28 cellular contexts compared by ENCODE assay signal in genomic region chr2:44967056-44967455, GRCh38. TPM values are rescaled to one million over a fixed set of nuclear protein-coding genes. Genes with fewer than 3 reads are reported as not detected.
DNase-seq lines count a peak whose midpoint lies in the region; ATAC-seq, FAIRE-seq and TF ChIP-seq lines count a peak whose summit lies in the region.
"Had no signal": no experiment of that assay in that cellular context is flagged by ENCODE, and none has a peak within 500 bp of the region (broad histone marks: within the 10 kb centered on the region; RNA-seq: fewer than 3 reads in every experiment).

No MANE protein-coding gene starts in this region.

- TF ChIP-seq CTCF in SK-N-SH (IDR thresholded peaks at IDR 0.05) (no peak), HEK293 (tag by site-specific recombination; IDR thresholded peaks at IDR 0.05) (no peak)

- H3K9me3 ChIP-seq in SK-N-SH, result no peaks in the 10 kb centered on the region
- no peaks in the 10 kb centered on the region for H3K9me3 ChIP-seq in HEK293 (ENCODE audit: control insufficient read depth, insufficient read depth, low read depth, low read length)
- H3K9me3 ChIP-seq in small intestine (ENCODE audit: control insufficient read depth, low read depth), result no peaks in the 10 kb centered on the region
- H3K9me3 ChIP-seq: BE2C, BLaER1 had no signal

- H3K27ac ChIP-seq in SK-N-SH (ENCODE audit: low read depth in 2 of 2, low read length in 1 of 2) (no peak overlapping the region), HEK293 (ENCODE audit: extremely low read depth, low read depth, low read length) (no peak overlapping the region), small intestine (ENCODE audit: low read depth in 1 of 2, low read length in 1 of 2) (no peak overlapping the region)
- H3K27ac ChIP-seq: 22Rv1, BLaER1 had no signal

- no peak for FAIRE-seq in small intestine (lab: Jason Lieb, UNC)
- FAIRE-seq: GM12878, GM12892, GM19239 had no signal

- no peaks in the 10 kb centered on the region for H3K79me2 ChIP-seq in SK-N-SH (ENCODE audit: insufficient read depth)

- H2AFZ ChIP-seq in SK-N-SH (ENCODE audit: low read depth), result no peak overlapping the region

- ATAC-seq in SK-N-SH treated with all-trans-retinoic acid at 6 μM for 48 hours, result no peak
- ATAC-seq: GM12878 had no signal

- no peak overlapping the region for H3K9ac ChIP-seq in SK-N-SH
- H3K9ac ChIP-seq: BLaER1 had no signal

- no peaks in the 10 kb centered on the region for H3K9me2 ChIP-seq in SK-N-SH

- H3K27me3 ChIP-seq in SK-N-SH (ENCODE audit: insufficient read depth) (no peaks in the 10 kb centered on the region), small intestine (ENCODE audit: control insufficient read depth in 2 of 2, insufficient read depth in 2 of 2, low read length in 2 of 2) (peaks cover 0 to 8% of the 10 kb centered on the region in 2 donors)
- H3K27me3 ChIP-seq: BE2C, BLaER1 had no signal

- H3K36me3 ChIP-seq in SK-N-SH (replicated peaks in 1 of 2; ENCODE audit: control insufficient read depth in 1 of 2, insufficient read depth in 2 of 2, low read length in 1 of 2) (no peaks in the 10 kb centered on the region), HEK293 (ENCODE audit: control insufficient read depth in 2 of 2, insufficient read depth in 1 of 2, low read length in 2 of 2) (no peaks in the 10 kb centered on the region), small intestine (ENCODE audit: control insufficient read depth in 2 of 2, insufficient read depth in 2 of 2, low read length in 2 of 2) (no peaks in the 10 kb centered on the region)
- H3K36me3 ChIP-seq: BLaER1 had no signal

- WGBS in SK-N-SH (ENCODE audit: low lambda C conversion rate), result 79% methylated on average over 6 of the region's 6 CpGs
- 68 to 77% (median 77%) methylated on average over 6 of the region's 6 CpGs for WGBS in small intestine, 3 donors

- no peak for TF ChIP-seq EP300 in SK-N-SH (IDR thresholded peaks at IDR 0.05; ENCODE audit: borderline replicate concordance in 1 of 2, low read depth in 1 of 2, low read length in 1 of 2)

- H3K4me3 ChIP-seq in SK-N-SH (ENCODE audit: low read depth in 2 of 2, low read length in 1 of 2), result no peak overlapping the region
- H3K4me3 ChIP-seq in HEK293 (ENCODE audit: low read depth, low read length), result no peak overlapping the region
- H3K4me3 ChIP-seq in small intestine (ENCODE audit: low read depth in 1 of 2, low read length in 2 of 2), result no peak overlapping the region
- H3K4me3 ChIP-seq: BLaER1, GM12878 had no signal

- H3F3A ChIP-seq in SK-N-SH (replicated peaks; ENCODE audit: insufficient read depth), result no peaks in the 10 kb centered on the region

- no peaks in the 10 kb centered on the region for H4K20me1 ChIP-seq in SK-N-SH (ENCODE audit: insufficient read depth)
- H4K20me1 ChIP-seq: BLaER1 had no signal

- POLR2A ChIA-PET in SK-N-SH (lab: Yijun Ruan, JAX), result no interaction called here
- POLR2A ChIA-PET in HEK293 (lab: Yijun Ruan, JAX), result no interaction called here

- DNase-seq in SK-N-SH (no peak), retina (peak; percentile 11), small intestine (no peak), anterior cingulate cortex (lab: John Stamatoyannopoulos, UW) (no peak), cortex of kidney (lab: John Stamatoyannopoulos, UW) (no peak)
- DNase-seq: ACHN; BE2C; C1 segment of cervical spinal cord; CD4-positive, alpha-beta memory T cell; CD4-positive, CD25-positive, alpha-beta regulatory T cell; CD8-positive, alpha-beta memory T cell; COR-L47; DMS 273 treated with DMSO at 0.1 percent for 48 hours; DMS153; DMS53; DMS79; DND-41; EL; GDM1 had no signal

- H3K4me1 ChIP-seq in SK-N-SH (ENCODE audit: control insufficient read depth in 1 of 2, insufficient read depth in 2 of 2, low read depth in 1 of 2, low read length in 1 of 2) (peaks cover 0 to 8% of the 10 kb centered on the region in 2 experiments; a peak in 1 of 4 replicates), HEK293 (ENCODE audit: control insufficient read depth, insufficient read depth, low read length) (no peaks in the 10 kb centered on the region), small intestine (ENCODE audit: control insufficient read depth in 2 of 2, insufficient read depth in 1 of 2, low read depth in 1 of 2, low read length in 1 of 2) (no peaks in the 10 kb centered on the region)

- TF ChIP-seq RAD21 in SK-N-SH (IDR thresholded peaks at IDR 0.05; ENCODE audit: low read length), result no peak

- CTCF ChIA-PET in SK-N-SH (lab: Yijun Ruan, JAX) (interaction anchor here (1.2 to 13.2 kb wide), 6 partner anchors 10 to 923 kb away, joined by 3 to 130 read pairs (median 9); no protein-coding TSS in a partner anchor), HEK293 (lab: Yijun Ruan, JAX) (interaction anchor here (0.5 to 0.6 kb wide), 5 partner anchors 10 to 921 kb away, joined by 3 read pairs; no protein-coding TSS in a partner anchor)

- H3K4me2 ChIP-seq in SK-N-SH, result no peak overlapping the region
- H3K4me2 ChIP-seq: BLaER1 had no signal

TF ChIP-seq in SK-N-SH, 30 proteins besides CTCF, POLR2A, EP300 and RAD21 (continues in another document):
- no peak for TF ChIP-seq RFX5 (IDR thresholded peaks at IDR 0.05; ENCODE audit: low read length)

TF ChIP-seq in SK-N-SH treated with all-trans-retinoic acid at 6 μM for 48 hours, 23 proteins besides CTCF, POLR2A, EP300 and RAD21:
- TF ChIP-seq OSR1 (CRISPR knock-in tag; IDR thresholded peaks at IDR 0.05) (no peak), PPARA (CRISPR knock-in tag; IDR thresholded peaks at IDR 0.05; ENCODE audit: borderline replicate concordance) (no peak), SNAI2 (CRISPR knock-in tag; IDR thresholded peaks at IDR 0.05) (no peak), CREB5 (CRISPR knock-in tag; IDR thresholded peaks at IDR 0.05; ENCODE audit: low read depth) (no peak), ZC3H10 (CRISPR knock-in tag; IDR thresholded peaks at IDR 0.05) (no peak), ARNTL (CRISPR knock-in tag; IDR thresholded peaks at IDR 0.05; ENCODE audit: borderline replicate concordance, low read depth) (no peak), ZFP3 (CRISPR knock-in tag; IDR thresholded peaks at IDR 0.05) (no peak), TOX (CRISPR knock-in tag; IDR thresholded peaks at IDR 0.05; ENCODE audit: borderline replicate concordance) (no peak), GLIS3 (CRISPR knock-in tag; IDR thresholded peaks at IDR 0.05) (no peak)

TF ChIP-seq in HEK293, 187 proteins besides CTCF, POLR2A, EP300 and RAD21 (continues in another document):
- no peak for TF ChIP-seq ZBTB20 (tag by site-specific recombination; IDR thresholded peaks at IDR 0.05)
- TF ChIP-seq REST (tag by site-specific recombination; IDR thresholded peaks at IDR 0.05), result peak; percentile 37; the same call in 1 of the 2 replicates

RNA-seq across cellular contexts. Expression of gene SIX3, which starts 25.6 kb away (rescaled TPM):
- polyA plus RNA-seq in SK-N-SH (2012; rRNA removed), result 0.58 and 0.67 TPM in 2 replicates
- polyA plus RNA-seq in SK-N-SH (2012; cell fraction: cytosol; rRNA removed), result 0.98 and 2.1 TPM in 2 replicates
- polyA plus RNA-seq in SK-N-SH (2012; cell fraction: nucleus; rRNA removed), result 0.77 and 1.7 TPM in 2 replicates
- not detected for polyA plus RNA-seq in small intestine
- polyA plus RNA-seq: AG04450; CD14-positive monocyte; CD4-positive, alpha-beta memory T cell; CD4-positive, CD25-positive, alpha-beta regulatory T cell; CD8-positive, alpha-beta memory T cell had no signal

RNA-seq across cellular contexts. Expression of gene SIX2, which starts 42.2 kb away (rescaled TPM):
- 0.45 and 0.76 TPM in 2 replicates for polyA plus RNA-seq in SK-N-SH (2012; rRNA removed)
- polyA plus RNA-seq in SK-N-SH (2012; cell fraction: cytosol; rRNA removed), result 0.44 and 0.45 TPM in 2 replicates
- polyA plus RNA-seq in SK-N-SH (2012; cell fraction: nucleus; rRNA removed), result 0.24 and 0.27 TPM in 2 replicates
- polyA plus RNA-seq in small intestine, result under 1 TPM in 1 of 3 donors, not detected in 2; 0.12 TPM
- polyA plus RNA-seq: AG04450; CD14-positive monocyte; CD4-positive, alpha-beta memory T cell; CD4-positive, CD25-positive, alpha-beta regulatory T cell; CD8-positive, alpha-beta memory T cell; GM12878 had no signal

Comparison
In these comparisons a context has a peak if more than half of its experiments do, and no peak if none do; other contexts are left out.
1. Of the 4 proteins assayed by ChIP-seq in both HEK293 and SK-N-SH: peak only in HEK293: none; only in SK-N-SH: none; in both: REST; in neither: 3.